In genomic region chr10:91528768-91529167, GRCh38 we compare ENCODE assay signal across 15 cellular contexts.
DNase-seq lines count a peak whose midpoint lies in the region; ATAC-seq and TF ChIP-seq lines count a peak whose summit lies in the region.
"Had no signal": no experiment of that assay in that cellular context is flagged by ENCODE, and none has a peak within 500 bp of the region (broad histone marks: within the 10 kb centered on the region; RNA-seq: fewer than 3 reads in every experiment).

No MANE protein-coding gene starts in this region.

- DNase-seq in G401 (ENCODE audit: low spot score) (peak; percentile 35), body of pancreas (peak; percentile 50 to 77 (median 61)), nephron progenitor cell (no peak), stomach (peak; percentile 65), SKM-1 treated with dmso at 0.1 percent for 144 hours (lab: John Stamatoyannopoulos, UW; ENCODE audit: unreplicated experiment) (no peak)
- DNase-seq in T-helper 2 cell treated with Interferon-gamma antibody and Interleukin-4, amounts not matched to agents 5 μg/mL and 100 μg/mL, for 36 hours (ENCODE audit: low spot score): no peak
- no peak for DNase-seq in activated CD4-positive, alpha-beta T cell treated with anti-CD3 and anti-CD28 coated beads, Interleukin-2, amount 50 U/mL, for 48 hours
- DNase-seq: ACHN; Caco-2; CD4-positive, alpha-beta T cell; DMS79 treated with DMSO at 0.1 percent for 48 hours; GM23248 had no signal

- H3K4me3 ChIP-seq in body of pancreas (no peak overlapping the region), stomach (no peak overlapping the region)
- H3K4me3 ChIP-seq: GM12878, GM23248, HAP-1 had no signal

- peaks cover 50% of the 10 kb centered on the region for H3K4me1 ChIP-seq in body of pancreas
- H3K4me1 ChIP-seq in stomach: peaks cover 8 to 16% (median 11%) of the 10 kb centered on the region in 4 donors
- H3K4me1 ChIP-seq: Caco-2, HAP-1 had no signal

- peaks cover 6% of the 10 kb centered on the region for H3K27me3 Mint-ChIP-seq in nephron progenitor cell (ENCODE audit: low read depth, poor library complexity)
- peaks cover 3% of the 10 kb centered on the region for H3K27me3 Mint-ChIP-seq in T-helper 2 cell treated with Interferon-gamma antibody and Interleukin-4, amounts not matched to agents 5 μg/mL and 100 μg/mL, for 36 hours (ENCODE audit: low read depth)

- peak overlapping the region; percentile 18 for H3K27ac Mint-ChIP-seq in nephron progenitor cell
- H3K27ac Mint-ChIP-seq in T-helper 2 cell treated with Interferon-gamma antibody and Interleukin-4, amounts not matched to agents 5 μg/mL and 100 μg/mL, for 36 hours: no peak overlapping the region
- H3K27ac Mint-ChIP-seq: CD4-positive, alpha-beta T cell had no signal

- H3K27ac ChIP-seq in body of pancreas (peak overlapping the region; percentile 63 to 84 (median 73)), stomach (peak overlapping the region in 4 of 5 donors; percentile 20 to 37 (median 21))
- H3K27ac ChIP-seq: C4-2B, GM23248 had no signal

- peaks cover 8% of the 10 kb centered on the region for H3K9me3 Mint-ChIP-seq in nephron progenitor cell
- H3K9me3 Mint-ChIP-seq in T-helper 2 cell treated with Interferon-gamma antibody and Interleukin-4, amounts not matched to agents 5 μg/mL and 100 μg/mL, for 36 hours: no peaks in the 10 kb centered on the region
- H3K9me3 Mint-ChIP-seq: CD4-positive, alpha-beta T cell had no signal

- peak; percentile 70 for ATAC-seq in body of pancreas
- ATAC-seq: GM12878 had no signal

- H3K27me3 ChIP-seq in body of pancreas (no peaks in the 10 kb centered on the region), stomach (no peaks in the 10 kb centered on the region)

- H3K4me1 Mint-ChIP-seq in nephron progenitor cell: no peaks in the 10 kb centered on the region
- H3K4me1 Mint-ChIP-seq in T-helper 2 cell treated with Interferon-gamma antibody and Interleukin-4, amounts not matched to agents 5 μg/mL and 100 μg/mL, for 36 hours (ENCODE audit: low read depth): no peaks in the 10 kb centered on the region

- H3K36me3 Mint-ChIP-seq in nephron progenitor cell (ENCODE audit: low read depth): no peaks in the 10 kb centered on the region
- H3K36me3 Mint-ChIP-seq in T-helper 2 cell treated with Interferon-gamma antibody and Interleukin-4, amounts not matched to agents 5 μg/mL and 100 μg/mL, for 36 hours (ENCODE audit: low read depth): no peaks in the 10 kb centered on the region

- TF ChIP-seq POLR2A in body of pancreas (IDR thresholded peaks at IDR 0.05): no peak
- TF ChIP-seq POLR2A in stomach (IDR thresholded peaks at IDR 0.05): no peak

- in situ Hi-C loops in G401 (cut with HindIII; ENCODE audit: low sequenced_read_pairs): no loop called here

- intact Hi-C loops in body of pancreas (cut with DNase I): no loop called here
- intact Hi-C loops in stomach (cut with DNase I; ENCODE audit: low total_unique reads): no loop called here

- TF ChIP-seq CTCF in body of pancreas (IDR thresholded peaks at IDR 0.05): no peak
- no peak for TF ChIP-seq CTCF in nephron progenitor cell (IDR thresholded peaks at IDR 0.05)
- TF ChIP-seq CTCF in stomach (IDR thresholded peaks at IDR 0.05): no peak

- H3K9me3 ChIP-seq in body of pancreas: no peaks in the 10 kb centered on the region
- H3K9me3 ChIP-seq in stomach: no peaks in the 10 kb centered on the region
- H3K9me3 ChIP-seq: Caco-2, HAP-1 had no signal

- TF ChIP-seq EP300 in stomach (IDR thresholded peaks at IDR 0.05): no peak

- H3K36me3 ChIP-seq in body of pancreas (replicated peaks in 1 of 2; ENCODE audit: insufficient read depth in 1 of 2, low read depth in 2 of 2) (no peaks in the 10 kb centered on the region), stomach (no peaks in the 10 kb centered on the region)
- H3K36me3 ChIP-seq: HAP-1 had no signal

- WGBS in body of pancreas, 2 donors: 22 to 38% methylated on average over 1 of the region's 1 CpG
- WGBS in stomach, 5 donors: 27 to 54% (median 36%) methylated on average over 1 of the region's 1 CpG

- H3K4me3 Mint-ChIP-seq in nephron progenitor cell: no peak overlapping the region
- H3K4me3 Mint-ChIP-seq in T-helper 2 cell treated with Interferon-gamma antibody and Interleukin-4, amounts not matched to agents 5 μg/mL and 100 μg/mL, for 36 hours: no peak overlapping the region
- H3K4me3 Mint-ChIP-seq: CD4-positive, alpha-beta T cell had no signal

Comparison
In these comparisons a context has a peak if more than half of its experiments do, and no peak if none do; other contexts are left out.
1. DNase-seq: peak in G401 (single experiment), body of pancreas (4 of 4) and stomach (single experiment); none in nephron progenitor cell (single experiment), T-helper 2 cell treated with Interferon-gamma antibody and Interleukin-4, amounts not matched to agents 5 μg/mL and 100 μg/mL, for 36 hours (single experiment), activated CD4-positive, alpha-beta T cell treated with anti-CD3 and anti-CD28 coated beads, Interleukin-2, amount 50 U/mL, for 48 hours (0 of 2) and SKM-1 treated with dmso at 0.1 percent for 144 hours (single experiment).